24 cellular contexts compared by ENCODE assay signal in genomic region chr18:70188113-70188512, GRCh38. TPM values are rescaled to one million over a fixed set of nuclear protein-coding genes. Genes with fewer than 3 reads are reported as not detected.
DNase-seq lines count a peak whose midpoint lies in the region; ATAC-seq, FAIRE-seq and TF ChIP-seq lines count a peak whose summit lies in the region.
"Had no signal": no experiment of that assay in that cellular context is flagged by ENCODE, and none has a peak within 500 bp of the region (broad histone marks: within the 10 kb centered on the region; RNA-seq: fewer than 3 reads in every experiment).

No MANE protein-coding gene starts in this region.

- H3K4me2 ChIP-seq in A549 (peak overlapping the region; percentile 26; the same call in 2 of the 3 replicates), GM23248 (ENCODE audit: unreplicated experiment) (no peak overlapping the region), neuronal stem cell (ENCODE audit: insufficient read depth, low read length, poor library complexity, severe bottlenecking) (no peak overlapping the region)

- TF ChIP-seq RAD21 in A549 (conservative IDR thresholded peaks at IDR 0.05 in 1 of 2, IDR thresholded peaks at IDR 0.05 in 1 of 2) = no peak

- in situ Hi-C loops in GM23248 (cut with MboI) = no loop called here
- in situ Hi-C loops in gastrocnemius medialis (cut with MboI; ENCODE audit: low sequenced_read_pairs in 4 of 4) = no loop called here

- TF ChIP-seq CTCF in A549 (IDR thresholded peaks at IDR 0.05) = no peak
- no peak for TF ChIP-seq CTCF in bronchial epithelial cell (IDR thresholded peaks at IDR 0.05; ENCODE audit: insufficient read depth, low read length, severe bottlenecking)
- no peak for TF ChIP-seq CTCF in fibroblast of villous mesenchyme (IDR thresholded peaks at IDR 0.05; ENCODE audit: insufficient read depth, low read depth, low read length)
- TF ChIP-seq CTCF in gastrocnemius medialis (IDR thresholded peaks at IDR 0.05 in 4 of 5, conservative IDR thresholded peaks at IDR 0.05 in 1 of 5) = no peak

- H2AFZ ChIP-seq in GM23248 = 0 out of 2 replicates have a peak overlapping the region, but pooled peaks have one; percentile 8
- no peak overlapping the region for H2AFZ ChIP-seq in neuronal stem cell (ENCODE audit: low read length)

- peaks cover 34% of the 10 kb centered on the region for H3K4me1 ChIP-seq in A549
- peaks cover 13% of the 10 kb centered on the region for H3K4me1 ChIP-seq in GM23248 (ENCODE audit: insufficient read depth)
- no peaks in the 10 kb centered on the region for H3K4me1 ChIP-seq in neuronal stem cell (ENCODE audit: control insufficient read depth in 2 of 2, insufficient read depth in 1 of 2, low read depth in 1 of 2, low read length in 2 of 2)
- H3K4me1 ChIP-seq in gastrocnemius medialis = no peaks in the 10 kb centered on the region

- no peaks in the 10 kb centered on the region for H4K20me1 ChIP-seq in GM23248 (ENCODE audit: insufficient read depth)

- H3K4me3 ChIP-seq in A549 (no peak overlapping the region), GM23248 (no peak overlapping the region), bronchial epithelial cell (ENCODE audit: low read depth, low read length) (no peak overlapping the region), fibroblast of villous mesenchyme (ENCODE audit: low read depth, low read length) (no peak overlapping the region), neuronal stem cell (ENCODE audit: low read length in 2 of 2) (no peak overlapping the region), gastrocnemius medialis (no peak overlapping the region)
- H3K4me3 ChIP-seq: MG63 had no signal

- H2BK15ac ChIP-seq in neuronal stem cell (ENCODE audit: low read length) = no peak overlapping the region

- peaks cover 20% of the 10 kb centered on the region for H3F3A ChIP-seq in GM23248 (ENCODE audit: insufficient read depth)

- no peak overlapping the region for H3K9ac ChIP-seq in GM23248
- H3K9ac ChIP-seq in neuronal stem cell (ENCODE audit: low read depth, low read length, poor library complexity) = no peak overlapping the region

- ATAC-seq in A549 (no peak), GM18907 (IDR thresholded peaks at IDR 0.05; ENCODE audit: unreplicated experiment) (no peak), gastrocnemius medialis (no peak)
- ATAC-seq: Panc1, SK-N-SH treated with all-trans-retinoic acid at 6 μM for 48 hours had no signal

- H3K9me2 ChIP-seq in GM23248 (ENCODE audit: insufficient read depth) = no peaks in the 10 kb centered on the region

- CTCF ChIA-PET in A549 (lab: Yijun Ruan, JAX) = interaction anchor here (0.6 to 1.4 kb wide), 4 partner anchors 7 to 262 kb away, joined by 3 to 8 read pairs (median 3); no protein-coding TSS in a partner anchor

- H2BK120ac ChIP-seq in neuronal stem cell (ENCODE audit: low read depth, low read length) = no peak overlapping the region

- FAIRE-seq in A549 (lab: Jason Lieb, UNC) = no peak
- FAIRE-seq in bronchial epithelial cell (lab: Jason Lieb, UNC) = no peak
- FAIRE-seq: GM18507 had no signal

- POLR2A ChIA-PET in A549 (lab: Yijun Ruan, JAX) = no interaction called here

- H2AK5ac ChIP-seq in neuronal stem cell (ENCODE audit: low read depth, low read length) = no peak overlapping the region

- no peaks in the 10 kb centered on the region for H3K79me2 ChIP-seq in GM23248 (ENCODE audit: insufficient read depth)

- DNase-seq in A549 (ENCODE audit: low read depth in 1 of 2, low spot score in 1 of 2) = no peak
- DNase-seq in GM23248 = peak; percentile 63
- DNase-seq in bronchial epithelial cell (ENCODE audit: low read depth) = peak; percentile 8
- peak; percentile 30 for DNase-seq in fibroblast of villous mesenchyme (ENCODE audit: low read depth)
- DNase-seq in NCI-H1105 (lab: John Stamatoyannopoulos, UW) = no peak
- DNase-seq in neuronal stem cell (ENCODE audit: low spot score) = no peak
- no peak for DNase-seq in gastrocnemius medialis
- DNase-seq: ACHN; Calu3; CD8-positive, alpha-beta memory T cell; DMS153; Kasumi-1; MG63; NCI-H1092 treated with DMSO at 0.1 percent for 48 hours; NCI-H146; NCI-H2029 treated with DMSO at 0.1 percent for 48 hours; NCI-H345; NCI-H524 treated with DMSO at 0.1 percent for 48 hours; NCI-H82 had no signal

- TF ChIP-seq EP300 in A549 (IDR thresholded peaks at IDR 0.05) = no peak

- peaks cover 13% of the 10 kb centered on the region; the same call in 1 of the 2 replicates for H3K36me3 ChIP-seq in GM23248 (ENCODE audit: low read depth)
- peaks cover 2% of the 10 kb centered on the region for H3K36me3 ChIP-seq in bronchial epithelial cell (ENCODE audit: control insufficient read depth, insufficient read depth, low read length)
- H3K36me3 ChIP-seq in neuronal stem cell (replicated peaks in 1 of 2; ENCODE audit: control insufficient read depth in 2 of 2, insufficient read depth in 2 of 2, low read length in 2 of 2) = peaks cover 8 to 90% of the 10 kb centered on the region in 2 donors
- H3K36me3 ChIP-seq in gastrocnemius medialis = peaks cover 0 to 41% of the 10 kb centered on the region in 2 donors

- H3K27me3 ChIP-seq in GM23248 (replicated peaks; ENCODE audit: insufficient read depth) (no peaks in the 10 kb centered on the region), bronchial epithelial cell (ENCODE audit: control insufficient read depth, insufficient read depth, low read length) (no peaks in the 10 kb centered on the region), neuronal stem cell (ENCODE audit: control insufficient read depth in 3 of 3, insufficient read depth in 3 of 3, low read depth in 1 of 3, low read length in 3 of 3) (no peaks in the 10 kb centered on the region), gastrocnemius medialis (no peaks in the 10 kb centered on the region)
- H3K27me3 ChIP-seq: MG63 had no signal

- H3K27ac ChIP-seq in A549 (peak overlapping the region; percentile 37 to 51; a peak in 5 of 6 replicates), GM23248 (peak overlapping the region; percentile 17; the same call in 1 of the 2 replicates), neuronal stem cell (replicated peaks; ENCODE audit: low read length) (no peak overlapping the region), gastrocnemius medialis (no peak overlapping the region)
- H3K27ac ChIP-seq: C4-2B had no signal

- no peak overlapping the region for H3K4ac ChIP-seq in neuronal stem cell (ENCODE audit: low read length)

- no peak overlapping the region for H4K91ac ChIP-seq in neuronal stem cell (ENCODE audit: low read depth, low read length, poor library complexity)

- H3K79me1 ChIP-seq in neuronal stem cell (ENCODE audit: low read depth, low read length) = peaks cover under 1% of the 10 kb centered on the region

- no peak overlapping the region for H2BK12ac ChIP-seq in neuronal stem cell (ENCODE audit: low read length)

- H3K9me3 ChIP-seq in A549 (no peaks in the 10 kb centered on the region), GM23248 (ENCODE audit: low read depth) (no peaks in the 10 kb centered on the region), neuronal stem cell (replicated peaks in 1 of 2; ENCODE audit: control insufficient read depth in 2 of 2, insufficient read depth in 1 of 2, low read depth in 1 of 2, low read length in 2 of 2) (peaks cover 0 to 11% of the 10 kb centered on the region in 2 donors), gastrocnemius medialis (no peaks in the 10 kb centered on the region)
- H3K9me3 ChIP-seq: MG63 had no signal

- intact Hi-C loops in gastrocnemius medialis (cut with DNase I; ENCODE audit: low total_unique reads) = no loop called here

- no peak overlapping the region for H4K8ac ChIP-seq in neuronal stem cell (ENCODE audit: low read depth, low read length)

- no peak overlapping the region for H3K14ac ChIP-seq in neuronal stem cell (ENCODE audit: low read length)

- TF ChIP-seq POLR2A in A549 (IDR thresholded peaks at IDR 0.05; ENCODE audit: low read length) (no peak), gastrocnemius medialis (IDR thresholded peaks at IDR 0.05) (no peak)

- H3K23ac ChIP-seq in neuronal stem cell (ENCODE audit: low read depth, low read length, poor library complexity) = no peak overlapping the region

- H2BK5ac ChIP-seq in neuronal stem cell (ENCODE audit: low read length) = no peak overlapping the region

- no peak overlapping the region for H3K18ac ChIP-seq in neuronal stem cell (ENCODE audit: low read length)

TF ChIP-seq in A549, 52 proteins besides CTCF, POLR2A, EP300 and RAD21 (continues in another document):
- TF ChIP-seq BHLHE40 (IDR thresholded peaks at IDR 0.05; ENCODE audit: low read depth, low read length) (no peak), NFE2L2 (conservative IDR thresholded peaks at IDR 0.05; ENCODE audit: low read length) (no peak), ATOH8 (CRISPR knock-in tag; IDR thresholded peaks at IDR 0.05; ENCODE audit: low read depth) (no peak), RFX5 (IDR thresholded peaks at IDR 0.05) (no peak), CBX8 (IDR thresholded peaks at IDR 0.05) (no peak)
- TF ChIP-seq, protein P1, sequence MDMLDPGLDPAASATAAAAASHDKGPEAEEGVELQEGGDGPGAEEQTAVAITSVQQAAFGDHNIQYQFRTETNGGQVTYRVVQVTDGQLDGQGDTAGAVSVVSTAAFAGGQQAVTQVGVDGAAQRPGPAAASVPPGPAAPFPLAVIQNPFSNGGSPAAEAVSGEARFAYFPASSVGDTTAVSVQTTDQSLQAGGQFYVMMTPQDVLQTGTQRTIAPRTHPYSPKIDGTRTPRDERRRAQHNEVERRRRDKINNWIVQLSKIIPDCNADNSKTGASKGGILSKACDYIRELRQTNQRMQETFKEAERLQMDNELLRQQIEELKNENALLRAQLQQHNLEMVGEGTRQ (IDR thresholded peaks at IDR 0.05) = no peak

RNA-seq across cellular contexts. Expression of gene RTTN, which starts 17.4 kb away (rescaled TPM):
- 24.6 and 25.3 TPM in 2 replicates for polyA plus RNA-seq in A549 (2011; rRNA removed)
- 6.2 and 7.3 TPM in 2 replicates for polyA plus RNA-seq in A549 (2012; cell fraction: cytosol; rRNA removed)
- 10.2 and 16.1 TPM in 2 replicates for polyA plus RNA-seq in A549 (2012; cell fraction: nucleus; rRNA removed)
- polyA plus RNA-seq in A549 (2017; fragmentation: RNase III; extraction: RNeasy Plus Mini Kit Qiagen cat#74134 plus additional on column Dnase treatment) = 8.4 to 9.9 TPM (median 9.5 TPM) in 3 replicates
- polyA minus RNA-seq in A549 (2011; rRNA and poly(A)+ RNA removed) = 58.9 and 61.8 TPM in 2 replicates
- 19.3 and 23.6 TPM in 2 replicates for total RNA-seq in GM23248 (2014; rRNA removed; shearing (Covaris generic))
- 11.1 and 12.4 TPM in 2 replicates for polyA plus RNA-seq in GM23248 (2016; fragmentation: Nextera tagmentation; extraction: Ambion mirVana)
- 22.0 and 31.3 TPM in 2 replicates for total RNA-seq in bronchial epithelial cell
- 15.1 and 24.2 TPM in 2 replicates for total RNA-seq in fibroblast of villous mesenchyme
- polyA plus RNA-seq in neuronal stem cell (2013, experiment 1 of 2) = 12.5 TPM
- 13.5 TPM for polyA plus RNA-seq in neuronal stem cell (2013, experiment 2 of 2)
- 1 to 10 TPM; 3.2 to 9.7 (median 4.9) TPM for total RNA-seq in gastrocnemius medialis

Comparison
In these comparisons a context has a peak if more than half of its experiments do, and no peak if none do; other contexts are left out.
1. DNase-seq: peak in GM23248 (single experiment), bronchial epithelial cell (single experiment) and fibroblast of villous mesenchyme (single experiment); none in A549 (0 of 2), NCI-H1105 (single experiment), neuronal stem cell (single experiment) and gastrocnemius medialis (0 of 2).
2. H3K27ac ChIP-seq: peak in A549 (2 of 2) and GM23248 (single experiment); none in neuronal stem cell (single experiment) and gastrocnemius medialis (0 of 4).